ENCODE assay signal across 1 cellular context in genomic region chr16:1502092-1503004, GRCh38.
TF ChIP-seq lines count a peak whose summit lies in the region.

No MANE protein-coding gene starts in this region.

TF ChIP-seq in HepG2, 621 proteins besides CTCF, POLR2A, EP300 and RAD21:
- no peak for TF ChIP-seq ZNF350 (CRISPR knock-in tag; IDR thresholded peaks at IDR 0.05; ENCODE audit: borderline replicate concordance, low read depth)
- TF ChIP-seq RBFOX2 (IDR thresholded peaks at IDR 0.05; ENCODE audit: low read depth, low read length) = 0 out of 2 replicates have a peak, but pooled peaks have one; percentile 18
